8 cellular contexts compared by ENCODE assay signal in the genomic region with DNA sequence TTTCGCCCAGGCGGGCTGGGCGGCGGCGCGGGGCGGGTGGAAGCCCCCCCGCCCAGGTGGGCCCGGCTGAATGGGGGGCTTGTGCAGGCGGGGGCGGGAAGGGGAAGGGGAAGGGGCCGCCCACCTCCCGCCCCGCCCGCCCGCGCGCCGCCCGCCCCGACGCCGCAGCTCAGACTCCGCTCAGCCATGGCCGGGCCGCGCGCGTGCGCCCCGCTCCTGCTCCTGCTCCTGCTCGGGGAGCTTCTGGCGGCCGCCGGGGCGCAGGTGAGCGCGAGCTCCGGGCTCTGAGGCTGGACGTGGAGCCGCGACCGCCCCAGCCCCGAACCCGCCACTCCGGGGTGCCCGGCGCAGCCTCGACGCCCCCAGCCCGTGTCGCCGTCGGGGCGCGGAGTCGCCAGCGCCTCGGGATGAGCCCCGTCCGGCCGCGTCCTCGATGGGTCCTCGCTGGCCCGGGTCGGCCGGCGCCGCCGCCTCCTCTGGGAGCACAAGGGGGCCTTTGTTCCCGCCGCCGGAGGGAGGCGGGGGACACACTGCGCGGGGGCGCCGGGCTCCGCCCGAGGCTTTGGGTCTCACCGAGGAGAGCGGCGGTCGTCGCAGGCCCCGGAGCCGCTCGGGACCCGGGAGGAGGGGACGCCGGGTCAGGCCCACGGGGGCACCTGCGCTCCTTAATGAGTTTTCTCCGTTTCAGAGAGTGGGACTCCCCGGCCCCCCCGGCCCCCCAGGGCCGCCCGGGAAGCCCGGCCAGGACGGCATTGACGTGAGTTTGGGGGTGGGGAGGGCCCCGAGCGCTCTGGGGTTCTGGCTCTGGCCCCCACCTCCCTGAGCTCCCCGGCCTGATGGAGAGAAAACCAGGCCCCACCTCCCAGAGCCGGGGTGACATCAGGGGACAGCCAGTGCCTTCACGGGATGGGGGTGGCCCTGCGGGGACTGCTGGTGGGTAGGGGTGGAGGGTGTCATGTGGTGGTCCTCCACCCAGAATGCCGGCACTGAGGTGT. TPM values are rescaled to one million over a fixed set of nuclear protein-coding genes. Genes with fewer than 3 reads are reported as not detected.
A peak's percentile ranks its signal among the peaks of the same experiment; 100 is the strongest.
DNase-seq lines count a peak whose midpoint lies in the region; ATAC-seq and TF ChIP-seq lines count a peak whose summit lies in the region.

A gene (plus strand): TSS at position 172 of the 995 bp plus-strand sequence. CDS start 15 bp downstream, at position 187.

- no peak for ATAC-seq in foreskin keratinocyte

- intact Hi-C loops in adrenal gland (cut with DNase I) = no loop called here

- H3K9me3 ChIP-seq in trophoblast cell (ENCODE audit: insufficient read depth, low read depth, low read length) (no peaks in the 10 kb centered on the region), adrenal gland (replicated peaks in 1 of 3) (no peaks in the 10 kb centered on the region)

- H3K4me3 ChIP-seq in trophoblast cell (ENCODE audit: low read depth, low read length) = peak within 1 kb of the TSS; percentile 72
- H3K4me3 ChIP-seq in adrenal gland = peak within 1 kb of the TSS in 1 of 4 donors; percentile 42

- no peak for TF ChIP-seq POLR2A in adrenal gland (IDR thresholded peaks at IDR 0.05)

- no peak within 1 kb of the TSS for H3K23ac ChIP-seq in trophoblast cell (ENCODE audit: low read length)

- peaks cover 13% of the 10 kb centered on the region for H3K79me2 ChIP-seq in trophoblast cell (ENCODE audit: control insufficient read depth, insufficient read depth, low read length, poor library complexity)

- peak within 1 kb of the TSS; percentile 98 for H2BK120ac ChIP-seq in trophoblast cell (ENCODE audit: insufficient read depth, low read length, poor library complexity)

- H3K18ac ChIP-seq in trophoblast cell (ENCODE audit: low read length) = peak within 1 kb of the TSS; percentile 93

- H3K36me3 ChIP-seq in trophoblast cell (ENCODE audit: control insufficient read depth in 1 of 2, insufficient read depth in 2 of 2, low read length in 2 of 2) = peaks cover 31 to 35% of the 10 kb centered on the region in 2 experiments
- peaks cover 0 to 14% of the 10 kb centered on the region in 2 donors for H3K36me3 ChIP-seq in adrenal gland (replicated peaks in 1 of 2)

- H4K12ac ChIP-seq in trophoblast cell (ENCODE audit: low read depth, low read length) = peak within 1 kb of the TSS; percentile 73

- WGBS in trophoblast cell (ENCODE audit: extremely low coverage, insufficient coverage, insufficient read length) = no CpG with 5 or more reads among the region's 109 CpGs
- 9 to 42% (median 10%) methylated on average over 3 to 109 of the region's 109 CpGs; no CpG with 5 or more reads in 1 of the 4 donors for WGBS in adrenal gland, 4 donors

- H3K4me2 ChIP-seq in trophoblast cell (ENCODE audit: low read length) = peak within 1 kb of the TSS; percentile 92

- H3K79me1 ChIP-seq in trophoblast cell (ENCODE audit: low read length) = peaks cover 31% of the 10 kb centered on the region

- DNase-seq in D341Med (ENCODE audit: low spot score) (peak; percentile 81), NCI-H2227 treated with DMSO at 0.1 percent for 48 hours (lab: John Stamatoyannopoulos, UW) (peak; percentile 22), foreskin keratinocyte (no peak), trophoblast cell (no peak), hepatic stellate cell (ENCODE audit: low spot score) (no peak), adrenal gland (no peak), NCI-H2196 (lab: John Stamatoyannopoulos, UW; ENCODE audit: unreplicated experiment) (no peak)
- DNase-seq in stimulated activated CD4-positive, alpha-beta T cell treated with anti-CD3 and anti-CD28 coated beads, Interleukin-12 subunit alpha, Interleukin-12 subunit beta, amount 100 ng/mL, for 4 hours = no peak

- peak within 1 kb of the TSS; percentile 93 for H4K8ac ChIP-seq in trophoblast cell (ENCODE audit: low read depth, low read length)

- H2BK12ac ChIP-seq in trophoblast cell (ENCODE audit: low read length) = peak within 1 kb of the TSS; percentile 75

- peak within 1 kb of the TSS; percentile 73 for H3K9ac ChIP-seq in trophoblast cell (ENCODE audit: low read length)

- H3K27ac ChIP-seq in foreskin keratinocyte = no peak within 1 kb of the TSS
- H3K27ac ChIP-seq in trophoblast cell (ENCODE audit: low read depth, low read length) = peak within 1 kb of the TSS; percentile 94
- peak within 1 kb of the TSS in 1 of 5 donors; percentile 41 for H3K27ac ChIP-seq in adrenal gland

- peak within 1 kb of the TSS; percentile 74 for H3K4ac ChIP-seq in trophoblast cell (ENCODE audit: low read depth, low read length)

- H3K4me1 ChIP-seq in foreskin keratinocyte (peaks cover 3% of the 10 kb centered on the region), trophoblast cell (ENCODE audit: control insufficient read depth in 1 of 2, insufficient read depth in 2 of 2, low read length in 2 of 2) (peaks cover 38 to 55% of the 10 kb centered on the region in 2 experiments), adrenal gland (replicated peaks in 1 of 2) (peaks cover 0 to 25% of the 10 kb centered on the region in 2 donors)

- H3K14ac ChIP-seq in trophoblast cell (ENCODE audit: low read length) = peak within 1 kb of the TSS; percentile 88

- peak within 1 kb of the TSS; percentile 75 for H2AK5ac ChIP-seq in trophoblast cell (ENCODE audit: low read length)

- TF ChIP-seq CTCF in foreskin keratinocyte (conservative IDR thresholded peaks at IDR 0.05) (no peak), adrenal gland (IDR thresholded peaks at IDR 0.05) (no peak)

- peak within 1 kb of the TSS; percentile 78 for H2AFZ ChIP-seq in trophoblast cell (ENCODE audit: insufficient read depth, low read length, poor library complexity)

- H3K27me3 ChIP-seq in foreskin keratinocyte (peaks cover 42% of the 10 kb centered on the region), trophoblast cell (ENCODE audit: insufficient read depth, low read length) (no peaks in the 10 kb centered on the region), adrenal gland (peaks cover 23% of the 10 kb centered on the region)

- H4K91ac ChIP-seq in trophoblast cell (ENCODE audit: low read depth, low read length) = peak within 1 kb of the TSS; percentile 99

- peak within 1 kb of the TSS; percentile 91 for H2BK5ac ChIP-seq in trophoblast cell (ENCODE audit: low read depth, low read length, poor library complexity)

RNA-seq across cellular contexts. Expression of the gene that starts here (rescaled TPM):
- total RNA-seq in foreskin keratinocyte (10.1 and 10.8 TPM in 2 replicates), adrenal gland (1 to 10 TPM in 3 of 8 donors, under 1 TPM in 5; 0.43 to 2.2 (median 0.86) TPM)
- polyA plus RNA-seq in foreskin keratinocyte (13.9 and 14.4 TPM in 2 replicates), adrenal gland (10 to 100 TPM in 2 of 3 donors, under 1 TPM in 1; 0.22 to 27.8 (median 12.1) TPM)
- 243 and 264 TPM in 2 replicates for polyA plus RNA-seq in trophoblast cell (2013)

Comparison
In these comparisons a context has a peak if more than half of its experiments do, and no peak if none do; other contexts are left out.
1. DNase-seq: peak in D341Med (single experiment) and NCI-H2227 treated with DMSO at 0.1 percent for 48 hours (single experiment); none in foreskin keratinocyte (0 of 2), trophoblast cell (0 of 2), hepatic stellate cell (single experiment), stimulated activated CD4-positive, alpha-beta T cell treated with anti-CD3 and anti-CD28 coated beads, Interleukin-12 subunit alpha, Interleukin-12 subunit beta, amount 100 ng/mL, for 4 hours (single experiment), adrenal gland (0 of 7) and NCI-H2196 (single experiment).